24 cellular contexts compared by ENCODE assay signal in genomic region chr18:46161721-46162421, GRCh38.
"Had no signal": no experiment of that assay in that cellular context is flagged by ENCODE, and none has a peak within 500 bp of the region (broad histone marks: within the 10 kb centered on the region; RNA-seq: fewer than 3 reads in every experiment).

No MANE protein-coding gene starts in this region.

- H3K4me3 ChIP-seq: cardiac muscle cell had no signal

- H3K27ac Mint-ChIP-seq: activated CD4-positive, alpha-beta memory T cell treated with anti-CD3 and anti-CD28 coated beads for 36 hours; activated naive CD8-positive, alpha-beta T cell; activated T-cell treated with anti-CD3 and anti-CD28 coated beads, Interleukin-2, amount 50 U/mL, for 72 hours; activated T-helper 2 cell treated with anti-CD3 and anti-CD28 coated beads, Interferon-gamma antibody, Interleukin-2, Interleukin-4, amounts not matched to agents 10 μg/mL and 5 μg/mL and 100 μg/mL, durations not matched to agents 14 hours and 24 hours and 36 hours; T-helper 1 cell treated with Interleukin-12 subunit alpha and Interleukin-12 subunit beta and Interleukin-4 antibody, amounts not matched to agents 30 μg/mL and 1 μg/mL, for 36 hours; WTC11 had no signal

- H3K9me3 Mint-ChIP-seq: activated CD4-positive, alpha-beta memory T cell treated with anti-CD3 and anti-CD28 coated beads for 36 hours; activated T-cell treated with anti-CD3 and anti-CD28 coated beads, Interleukin-2, amount 50 U/mL, for 72 hours; activated T-helper 2 cell treated with anti-CD3 and anti-CD28 coated beads, Interferon-gamma antibody, Interleukin-2, Interleukin-4, amounts not matched to agents 10 μg/mL and 5 μg/mL and 100 μg/mL, durations not matched to agents 14 hours and 24 hours and 36 hours; T-helper 1 cell treated with Interleukin-12 subunit alpha and Interleukin-12 subunit beta and Interleukin-4 antibody, amounts not matched to agents 30 μg/mL and 1 μg/mL, for 36 hours; WTC11 had no signal

- H3K27me3 ChIP-seq: brain microvascular endothelial cell, cardiac muscle cell had no signal

- H3K27ac ChIP-seq: brain microvascular endothelial cell, cardiac muscle cell had no signal

- H3K36me3 Mint-ChIP-seq: activated CD4-positive, alpha-beta memory T cell treated with anti-CD3 and anti-CD28 coated beads for 36 hours; activated naive CD8-positive, alpha-beta T cell; WTC11 had no signal

- H3K27me3 Mint-ChIP-seq: activated CD4-positive, alpha-beta memory T cell treated with anti-CD3 and anti-CD28 coated beads for 36 hours; activated naive CD8-positive, alpha-beta T cell had no signal

- DNase-seq: activated CD4-positive, alpha-beta memory T cell treated with anti-CD3 and anti-CD28 coated beads for 36 hours; activated CD4-positive, alpha-beta T cell treated with anti-CD3 and anti-CD28 coated beads for 48 hours; activated CD4-positive, CD25-positive, alpha-beta regulatory T cell treated with anti-CD3 and anti-CD28 coated beads, Interleukin-2, amount 50 U/mL, for 72 hours; activated CD8-positive, alpha-beta memory T cell treated with anti-CD3 and anti-CD28 coated beads, Interleukin-2, amount 50 U/mL, for 4 hours; activated naive CD4-positive, alpha-beta T cell; activated T-cell treated with anti-CD3 and anti-CD28 coated beads, Interleukin-2, amount 50 U/mL, for 72 hours; brain microvascular endothelial cell; cerebellar nuclear complex; Karpas-422; NCI-H1105 treated with DMSO at 0.1 percent for 48 hours; NCI-H1436 treated with DMSO at 0.1 percent for 48 hours; NCI-H187; NCI-H2081; NCI-H510A treated with DMSO at 0.1 percent for 48 hours; NCI-H69; NK-92 treated with Interleukin-12 subunit alpha and Interleukin-12 subunit beta, amount 100 ng/mL, for 24 hours; PC-3; RPMI8226 had no signal

- ATAC-seq: activated T-cell treated with anti-CD3 and anti-CD28 coated beads, Interleukin-2, amount 50 U/mL, for 72 hours; PC-3; Right ventricle myocardium inferior; WTC11 had no signal

- H3K4me3 Mint-ChIP-seq: activated CD4-positive, alpha-beta memory T cell treated with anti-CD3 and anti-CD28 coated beads for 36 hours; activated naive CD8-positive, alpha-beta T cell; activated T-cell treated with anti-CD3 and anti-CD28 coated beads, Interleukin-2, amount 50 U/mL, for 72 hours; T-helper 1 cell treated with Interleukin-12 subunit alpha and Interleukin-12 subunit beta and Interleukin-4 antibody, amounts not matched to agents 30 μg/mL and 1 μg/mL, for 36 hours; WTC11 had no signal

- H3K36me3 ChIP-seq: brain microvascular endothelial cell, cardiac muscle cell had no signal
